In genomic region chr12:8949525-8950286, GRCh38 we compare ENCODE assay signal across 8 cellular contexts. TPM values are rescaled to one million over a fixed set of nuclear protein-coding genes. Genes with fewer than 3 reads are reported as not detected.
DNase-seq lines count a peak whose midpoint lies in the region; TF ChIP-seq lines count a peak whose summit lies in the region.

Gene M6PR, minus strand, starts transcription at chr12:8949645. Its CDS starts 3,241 bp downstream, at chr12:8946404.

- H3K27me3 ChIP-seq in GM06990 (replicated peaks; ENCODE audit: control insufficient read depth, insufficient read depth, low read length) (no peaks in the 10 kb centered on the region), neuron (ENCODE audit: insufficient read depth, low read length) (no peaks in the 10 kb centered on the region), subcutaneous abdominal adipose tissue (ENCODE audit: control insufficient read depth in 5 of 5, insufficient read depth in 4 of 5, low read length in 5 of 5) (peaks cover 0 to 9% (median 0%) of the 10 kb centered on the region in 5 donors)

- peak; percentile 98 for DNase-seq in GM06990 (ENCODE audit: extremely low read depth, insufficient read length)
- peak; percentile 93 for DNase-seq in HFF-Myc (ENCODE audit: extremely low read depth, low read depth)
- peak; percentile 97 for DNase-seq in MV-4-11 (lab: John Stamatoyannopoulos, UW)
- DNase-seq in SK-MEL-5 (ENCODE audit: low read depth, low spot score) = peak; percentile 100
- DNase-seq in activated naive CD4-positive, alpha-beta T cell treated with Interleukin-2 at 50 U/mL for 16 hours = peak; percentile 92
- DNase-seq in foreskin melanocyte = peak; percentile 100

- H2AFZ ChIP-seq in neuron (ENCODE audit: low read depth, low read length) = peak within 1 kb of the TSS; percentile 99

- peak within 1 kb of the TSS; percentile 87 to 98 (median 96) for H3K9ac ChIP-seq in subcutaneous abdominal adipose tissue (ENCODE audit: low read length in 5 of 5)

- H3K4me1 ChIP-seq in neuron (ENCODE audit: insufficient read depth, low read length) = peaks cover 15% of the 10 kb centered on the region
- peaks cover 12 to 42% (median 34%) of the 10 kb centered on the region in 5 donors for H3K4me1 ChIP-seq in subcutaneous abdominal adipose tissue (ENCODE audit: control insufficient read depth in 5 of 5, insufficient read depth in 5 of 5, low read length in 5 of 5)

- H3K36me3 ChIP-seq in GM06990 (ENCODE audit: control insufficient read depth, insufficient read depth, low read length) (peaks cover 4% of the 10 kb centered on the region), neuron (ENCODE audit: insufficient read depth, low read length) (peaks cover 20% of the 10 kb centered on the region), subcutaneous abdominal adipose tissue (ENCODE audit: control insufficient read depth in 5 of 5, insufficient read depth in 5 of 5, low read length in 5 of 5) (peaks cover 6 to 23% (median 9%) of the 10 kb centered on the region in 5 donors)

- TF ChIP-seq CTCF in GM06990 (IDR thresholded peaks at IDR 0.05; ENCODE audit: insufficient read depth, low read length, poor library complexity, severe bottlenecking) (peak; percentile 84), HFF-Myc (IDR thresholded peaks at IDR 0.05; ENCODE audit: low read depth, low read length, missing control alignments) (peak; percentile 44)

- peak within 1 kb of the TSS; percentile 93 for H3K4me3 ChIP-seq in GM06990 (replicated peaks; ENCODE audit: low read depth, low read length)
- peak within 1 kb of the TSS; percentile 88 for H3K4me3 ChIP-seq in HFF-Myc (replicated peaks; ENCODE audit: low read depth, low read length)
- peak within 1 kb of the TSS; percentile 96 for H3K4me3 ChIP-seq in neuron (ENCODE audit: low read length)
- H3K4me3 ChIP-seq in subcutaneous abdominal adipose tissue (ENCODE audit: low read depth in 1 of 5, low read length in 5 of 5) = peak within 1 kb of the TSS; percentile 77 to 96 (median 89)

- H3K27ac ChIP-seq in subcutaneous abdominal adipose tissue (ENCODE audit: low read depth, low read length) = peak within 1 kb of the TSS; percentile 92

- in situ Hi-C loops in SK-MEL-5 (cut with HindIII; ENCODE audit: low pct_unique_long_range_greater_than_20kb, low sequenced_read_pairs) = no loop called here

- H3K9me3 ChIP-seq in neuron (ENCODE audit: low read length) = peaks cover 6% of the 10 kb centered on the region
- H3K9me3 ChIP-seq in subcutaneous abdominal adipose tissue (ENCODE audit: control insufficient read depth in 5 of 5, low read length in 5 of 5) = no peaks in the 10 kb centered on the region

RNA-seq across cellular contexts. Expression of gene M6PR, which starts in this region (rescaled TPM):
- total RNA-seq in SK-MEL-5 (2014; rRNA removed; shearing (Covaris generic)) = 563 and 575 TPM in 2 replicates
- 274 and 288 TPM in 2 replicates for polyA plus RNA-seq in SK-MEL-5 (2015; cell fraction: cytosol; rRNA removed)
- polyA plus RNA-seq in SK-MEL-5 (2015; cell fraction: nucleus; rRNA removed) = 370 and 446 TPM in 2 replicates

Comparison
In these comparisons a context has a peak if more than half of its experiments do, and no peak if none do; other contexts are left out.
1. Peak in every context shown above with its lines: DNase-seq, H3K4me3 ChIP-seq and H3K27ac ChIP-seq.